ENCODE assay signal across 36 cellular contexts in the genomic region with DNA sequence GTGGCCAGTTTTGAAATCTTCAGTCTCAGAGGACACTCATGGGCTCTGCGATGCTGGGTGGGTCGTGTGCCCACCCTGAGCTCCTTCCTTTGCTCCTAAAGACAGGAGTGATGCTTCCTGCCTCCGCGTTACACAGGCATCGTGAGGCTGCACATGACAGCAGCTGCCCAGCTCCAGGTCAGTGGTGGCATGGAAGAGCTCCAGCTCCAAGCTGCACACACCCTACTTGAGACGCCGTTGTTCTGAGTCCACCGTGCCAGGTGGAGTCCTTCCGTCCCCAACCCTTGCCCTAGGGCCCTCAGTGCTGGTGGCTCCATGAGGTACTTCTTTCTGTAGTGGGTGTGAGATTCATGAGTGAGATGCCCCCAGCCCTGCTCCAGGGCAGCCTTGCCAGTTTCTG.
"Had no signal": no experiment of that assay in that cellular context is flagged by ENCODE, and none has a peak within 500 bp of the region (broad histone marks: within the 10 kb centered on the region; RNA-seq: fewer than 3 reads in every experiment).

No MANE protein-coding gene starts in this region.

- H3K27me3 Mint-ChIP-seq: activated B cell treated with CpG ODN at 0.5 μM for 24 hours; activated CD4-positive, alpha-beta T cell treated with anti-CD3 and anti-CD28 coated beads, Interleukin-2, amount 10 ng/mL, durations not matched to agents 24 days and 14 days; activated naive CD8-positive, alpha-beta T cell treated with anti-CD3 and anti-CD28 coated beads for 36 hours had no signal

- H3K4me1 Mint-ChIP-seq: activated B cell treated with CpG ODN at 0.5 μM for 24 hours; activated CD4-positive, alpha-beta T cell treated with anti-CD3 and anti-CD28 coated beads, Interleukin-2, amount 10 ng/mL, durations not matched to agents 24 days and 14 days; activated naive CD8-positive, alpha-beta T cell treated with anti-CD3 and anti-CD28 coated beads for 36 hours; activated T-helper 17 cell treated with anti-CD3 and anti-CD28 coated beads, Interleukin-2, amount 50 U/mL, for 72 hours had no signal

- H3K27ac Mint-ChIP-seq: activated B cell treated with CpG ODN at 0.5 μM for 24 hours; activated CD4-positive, alpha-beta memory T cell treated with anti-CD3 and anti-CD28 coated beads for 36 hours; activated CD4-positive, alpha-beta T cell treated with anti-CD3 and anti-CD28 coated beads, Interleukin-2, amount 10 ng/mL, durations not matched to agents 24 days and 14 days; activated CD8-positive, alpha-beta T cell treated with anti-CD3 and anti-CD28 coated beads for 36 hours; activated naive CD4-positive, alpha-beta T cell treated with anti-CD3 and anti-CD28 coated beads for 36 hours; activated naive CD4-positive, alpha-beta T cell treated with anti-CD3 and anti-CD28 coated beads, Interleukin-2, amount 50 U/mL, for 72 hours; activated naive CD8-positive, alpha-beta T cell treated with anti-CD3 and anti-CD28 coated beads for 36 hours; activated T-cell treated with anti-CD3 and anti-CD28 coated beads, Interleukin-2, amount 50 U/mL, for 72 hours; activated T-helper 1 cell treated with anti-CD3 and anti-CD28 coated beads, Interleukin-12 subunit alpha, Interleukin-12 subunit beta, Interleukin-2, Interleukin-4 antibody, amounts not matched to agents 30 ng/mL and 10 ng/mL and 1 ng/mL, durations not matched to agents 14 hours and 24 hours and 36 hours; activated T-helper 17 cell treated with anti-CD3 and anti-CD28 coated beads, Interleukin-2, amount 50 U/mL, for 72 hours; T-helper 1 cell treated with Interleukin-12 subunit alpha and Interleukin-12 subunit beta and Interleukin-4 antibody, amounts not matched to agents 30 μg/mL and 1 μg/mL, for 36 hours; T-helper 2 cell treated with Interferon-gamma antibody and Interleukin-4, amounts not matched to agents 5 μg/mL and 100 μg/mL, for 36 hours had no signal

- H3K4me3 ChIP-seq: adrenal gland, ascending aorta, breast epithelium had no signal

- H3K9me3 ChIP-seq: adrenal gland, ascending aorta, breast epithelium had no signal

- H3K4me1 ChIP-seq: adrenal gland, ascending aorta, breast epithelium had no signal

- DNase-seq: activated B cell treated with CpG ODN at 0.5 μM for 24 hours; activated CD4-positive, alpha-beta memory T cell treated with anti-CD3 and anti-CD28 coated beads for 36 hours; activated CD4-positive, alpha-beta T cell treated with anti-CD3 and anti-CD28 coated beads for 4 hours; activated CD4-positive, alpha-beta T cell treated with anti-CD3 and anti-CD28 coated beads, Interleukin-2, amount 10 ng/mL, durations not matched to agents 24 days and 14 days; activated CD4-positive, alpha-beta T cell treated with anti-CD3 and anti-CD28 coated beads, Interleukin-2, amount 50 U/mL, for 1 hour; activated CD4-positive, alpha-beta T cell treated with anti-CD3 and anti-CD28 coated beads, Interleukin-2, amount 50 U/mL, for 4 hours; activated CD4-positive, CD25-positive, alpha-beta regulatory T cell treated with anti-CD3 and anti-CD28 coated beads, Interleukin-2, amount 50 U/mL, for 72 hours; activated CD8-positive, alpha-beta memory T cell treated with anti-CD3 and anti-CD28 coated beads, Interleukin-2, amount 50 U/mL, for 4 hours; activated CD8-positive, alpha-beta T cell treated with anti-CD3 and anti-CD28 coated beads for 36 hours; activated effector memory CD4-positive, alpha-beta T cell treated with anti-CD3 and anti-CD28 coated beads, Interleukin-2, amount 50 U/mL, for 16 hours; activated gamma-delta T cell treated with Interleukin-2 at 50 U/mL for 16 hours; activated naive CD4-positive, alpha-beta T cell; activated naive CD4-positive, alpha-beta T cell treated with anti-CD3 and anti-CD28 coated beads for 36 hours; activated naive CD4-positive, alpha-beta T cell treated with anti-CD3 and anti-CD28 coated beads, Interleukin-2, amount 50 U/mL, for 16 hours; activated naive CD8-positive, alpha-beta T cell treated with anti-CD3 and anti-CD28 coated beads for 36 hours; activated T-cell treated with anti-CD3 and anti-CD28 coated beads for 4 hours; activated T-cell treated with anti-CD3 and anti-CD28 coated beads, Interleukin-2, amount 50 U/mL, for 1 hour; activated T-cell treated with anti-CD3 and anti-CD28 coated beads, Interleukin-2, amount 50 U/mL, for 4 hours; activated T-cell treated with anti-CD3 and anti-CD28 coated beads, Interleukin-2, amount 50 U/mL, for 72 hours; adrenal gland; amniotic stem cell; central memory CD4-positive, alpha-beta T cell; SW 1271; T-helper 1 cell; T-helper 2 cell; T-helper 9 cell had no signal

- H3K27me3 ChIP-seq: adrenal gland, ascending aorta had no signal

- H3K36me3 ChIP-seq: adrenal gland, ascending aorta, breast epithelium had no signal

- ATAC-seq: activated CD8-positive, alpha-beta T cell treated with anti-CD3 and anti-CD28 coated beads for 36 hours; activated naive CD4-positive, alpha-beta T cell treated with anti-CD3 and anti-CD28 coated beads, Interleukin-2, amount 50 U/mL, for 72 hours; activated T-cell treated with anti-CD3 and anti-CD28 coated beads, Interleukin-2, amount 50 U/mL, for 4 hours; activated T-cell treated with anti-CD3 and anti-CD28 coated beads, Interleukin-2, amount 50 U/mL, for 72 hours; activated T-helper 17 cell treated with anti-CD3 and anti-CD28 coated beads, Interleukin-2, amount 50 U/mL, for 72 hours had no signal

- FAIRE-seq: TTC549 had no signal

- H3K27ac ChIP-seq: adrenal gland, ascending aorta, breast epithelium, VCaP had no signal

- H3K36me3 Mint-ChIP-seq: activated CD4-positive, alpha-beta memory T cell treated with anti-CD3 and anti-CD28 coated beads for 36 hours; activated naive CD4-positive, alpha-beta T cell treated with anti-CD3 and anti-CD28 coated beads, Interleukin-2, amount 50 U/mL, for 72 hours; activated naive CD8-positive, alpha-beta T cell treated with anti-CD3 and anti-CD28 coated beads for 36 hours; brain had no signal

- H3K9me3 Mint-ChIP-seq: activated CD4-positive, alpha-beta T cell treated with anti-CD3 and anti-CD28 coated beads, Interleukin-2, amount 10 ng/mL, durations not matched to agents 24 days and 14 days; activated CD8-positive, alpha-beta T cell treated with anti-CD3 and anti-CD28 coated beads for 36 hours; activated naive CD4-positive, alpha-beta T cell treated with anti-CD3 and anti-CD28 coated beads for 36 hours; activated naive CD8-positive, alpha-beta T cell treated with anti-CD3 and anti-CD28 coated beads for 36 hours; activated T-cell treated with anti-CD3 and anti-CD28 coated beads, Interleukin-2, amount 50 U/mL, for 4 hours had no signal

- H3K4me3 Mint-ChIP-seq: activated B cell treated with CpG ODN at 0.5 μM for 24 hours; activated CD4-positive, alpha-beta memory T cell treated with anti-CD3 and anti-CD28 coated beads for 36 hours; activated CD4-positive, alpha-beta T cell treated with anti-CD3 and anti-CD28 coated beads, Interleukin-2, amount 10 ng/mL, durations not matched to agents 24 days and 14 days; activated CD8-positive, alpha-beta T cell treated with anti-CD3 and anti-CD28 coated beads for 36 hours; activated naive CD4-positive, alpha-beta T cell treated with anti-CD3 and anti-CD28 coated beads for 36 hours; activated naive CD8-positive, alpha-beta T cell treated with anti-CD3 and anti-CD28 coated beads for 36 hours; activated T-cell treated with anti-CD3 and anti-CD28 coated beads, Interleukin-2, amount 50 U/mL, for 4 hours; activated T-cell treated with anti-CD3 and anti-CD28 coated beads, Interleukin-2, amount 50 U/mL, for 72 hours; activated T-helper 1 cell treated with anti-CD3 and anti-CD28 coated beads, Interleukin-12 subunit alpha, Interleukin-12 subunit beta, Interleukin-2, Interleukin-4 antibody, amounts not matched to agents 30 ng/mL and 10 ng/mL and 1 ng/mL, durations not matched to agents 14 hours and 24 hours and 36 hours; activated T-helper 17 cell treated with anti-CD3 and anti-CD28 coated beads, Interleukin-2, amount 50 U/mL, for 72 hours; T-helper 1 cell treated with Interleukin-12 subunit alpha and Interleukin-12 subunit beta and Interleukin-4 antibody, amounts not matched to agents 30 μg/mL and 1 μg/mL, for 36 hours; T-helper 2 cell treated with Interferon-gamma antibody and Interleukin-4, amounts not matched to agents 5 μg/mL and 100 μg/mL, for 36 hours had no signal
